Comparison of ENCODE assay signal across 10 cellular contexts in genomic region chr19:2330632-2331284, GRCh38. TPM values are rescaled to one million over a fixed set of nuclear protein-coding genes. Genes with fewer than 3 reads are reported as not detected.
DNase-seq lines count a peak whose midpoint lies in the region; ATAC-seq, FAIRE-seq and TF ChIP-seq lines count a peak whose summit lies in the region.
"Had no signal": no experiment of that assay in that cellular context is flagged by ENCODE, and none has a peak within 500 bp of the region (broad histone marks: within the 10 kb centered on the region; RNA-seq: fewer than 3 reads in every experiment).

No MANE protein-coding gene starts in this region.

- intact Hi-C loops in kidney (cut with DNase I) = no loop called here
- intact Hi-C loops in stomach (cut with DNase I; ENCODE audit: low total_unique reads) = no loop called here

- H3K27me3 ChIP-seq in stomach = no peaks in the 10 kb centered on the region
- H3K27me3 ChIP-seq: SJSA1 had no signal

- H3K36me3 Mint-ChIP-seq in activated T-cell treated with anti-CD3 and anti-CD28 coated beads, Interleukin-2, amount 50 U/mL, for 24 hours (ENCODE audit: low read depth) = peaks cover 44% of the 10 kb centered on the region

- no peaks in the 10 kb centered on the region for H3K9me3 ChIP-seq in kidney (ENCODE audit: control insufficient read depth in 1 of 2, low read length in 2 of 2)
- no peaks in the 10 kb centered on the region for H3K9me3 ChIP-seq in stomach
- H3K9me3 ChIP-seq: SJSA1 had no signal

- peak overlapping the region in 1 of 2 donors; percentile 15 for H3K9ac ChIP-seq in kidney (ENCODE audit: low read length in 2 of 2)

- peak overlapping the region; percentile 97 for H3K4me3 Mint-ChIP-seq in activated T-cell treated with anti-CD3 and anti-CD28 coated beads, Interleukin-2, amount 50 U/mL, for 24 hours

- CTCF ChIA-PET in RWPE1 (lab: Yijun Ruan, JAX) = no interaction called here

- no peaks in the 10 kb centered on the region for H3K27me3 Mint-ChIP-seq in activated T-cell treated with anti-CD3 and anti-CD28 coated beads, Interleukin-2, amount 50 U/mL, for 24 hours

- no peak for DNase-seq in activated T-cell treated with anti-CD3 and anti-CD28 coated beads, Interleukin-2, amount 50 U/mL, for 24 hours
- DNase-seq in activated T-cell treated with anti-CD3 and anti-CD28 coated beads, Interleukin-2, amount 50 U/mL, for 48 hours = no peak
- DNase-seq in RWPE1 (ENCODE audit: low spot score) (no peak), kidney (peak; percentile 75), stomach (peak; percentile 74)
- DNase-seq: amniotic stem cell had no signal

- H3K4me1 ChIP-seq in kidney (ENCODE audit: control insufficient read depth in 1 of 2, insufficient read depth in 1 of 2, low read depth in 1 of 2, low read length in 2 of 2) = peaks cover 21 to 44% of the 10 kb centered on the region in 2 donors
- peaks cover 55 to 80% (median 76%) of the 10 kb centered on the region in 4 donors for H3K4me1 ChIP-seq in stomach

- no peak for FAIRE-seq in kidney (lab: Jason Lieb, UNC)

- no peak for TF ChIP-seq EP300 in stomach (IDR thresholded peaks at IDR 0.05)

- peaks cover 64% of the 10 kb centered on the region for H3K4me1 Mint-ChIP-seq in activated T-cell treated with anti-CD3 and anti-CD28 coated beads, Interleukin-2, amount 50 U/mL, for 24 hours (ENCODE audit: low read depth)

- H3K36me3 ChIP-seq in kidney (ENCODE audit: control insufficient read depth in 1 of 2, insufficient read depth in 2 of 2, low read length in 2 of 2) (no peaks in the 10 kb centered on the region), stomach (peaks cover 0 to 10% (median 5%) of the 10 kb centered on the region in 4 donors)

- peak overlapping the region; percentile 78 for H3K27ac Mint-ChIP-seq in activated T-cell treated with anti-CD3 and anti-CD28 coated beads, Interleukin-2, amount 50 U/mL, for 24 hours

- POLR2A ChIA-PET in RWPE1 (lab: Yijun Ruan, JAX; ENCODE audit: low non-redundant PET) = no interaction called here

- H3K9me3 Mint-ChIP-seq in activated T-cell treated with anti-CD3 and anti-CD28 coated beads, Interleukin-2, amount 50 U/mL, for 24 hours = peaks cover 2% of the 10 kb centered on the region

- TF ChIP-seq CTCF in RWPE1 (conservative IDR thresholded peaks at IDR 0.05; ENCODE audit: low read depth) = no peak
- no peak for TF ChIP-seq CTCF in kidney (IDR thresholded peaks at IDR 0.05; ENCODE audit: borderline replicate concordance, extremely low read depth, insufficient read depth)
- TF ChIP-seq CTCF in stomach (IDR thresholded peaks at IDR 0.05) = no peak

- ATAC-seq in GM21717 (IDR thresholded peaks at IDR 0.05; ENCODE audit: unreplicated experiment) (no peak), GM18868 (IDR thresholded peaks at IDR 0.05; ENCODE audit: unreplicated experiment) (no peak), GM18517 (IDR thresholded peaks at IDR 0.05; ENCODE audit: unreplicated experiment) (no peak)

- peak overlapping the region; percentile 36 for H3K27ac ChIP-seq in RWPE1
- H3K27ac ChIP-seq in kidney (ENCODE audit: low read depth in 2 of 2, low read length in 2 of 2) = peak overlapping the region in 1 of 2 donors; percentile 22
- H3K27ac ChIP-seq in stomach = peak overlapping the region; percentile 57 to 92 (median 72)
- H3K27ac ChIP-seq: SJSA1 had no signal

- TF ChIP-seq POLR2A in stomach (IDR thresholded peaks at IDR 0.05) = no peak

- 32 to 53% (median 38%) methylated on average over 15 to 20 of the region's 20 CpGs for WGBS in stomach, 5 donors

- H3K4me3 ChIP-seq in kidney (ENCODE audit: low read length in 2 of 2) = peak overlapping the region; percentile 24 to 29
- peak overlapping the region in 2 of 4 donors; percentile 1 to 92 for H3K4me3 ChIP-seq in stomach
- H3K4me3 ChIP-seq: SJSA1 had no signal

RNA-seq across cellular contexts. Expression of gene SPPL2B, which starts 2.3 kb away (rescaled TPM):
- total RNA-seq in kidney (94.1 TPM), stomach (100 to 1,000 TPM in 2 of 5 donors, 10 to 100 TPM in 3; 69.3 to 450 (median 97.4) TPM)
- polyA plus RNA-seq in kidney (ENCODE audit: insufficient read depth, low read depth, low replicate concordance) (25.3 TPM), stomach (10 to 100 TPM; 13.6 to 31.4 (median 29.0) TPM)

RNA-seq across cellular contexts. Expression of gene LSM7, which starts 2.4 kb away (rescaled TPM):
- total RNA-seq in kidney = 54.0 TPM
- 160 TPM for polyA plus RNA-seq in kidney (ENCODE audit: insufficient read depth, low read depth, low replicate concordance)
- total RNA-seq in stomach = 10 to 100 TPM in 4 of 5 donors, 1 to 10 TPM in 1; 9.8 to 93.1 (median 17.4) TPM
- 100 to 1,000 TPM; 196 to 332 (median 214) TPM for polyA plus RNA-seq in stomach

RNA-seq across cellular contexts. Expression of gene LINGO3, which starts 22.8 kb away (rescaled TPM):
- total RNA-seq in kidney (0.09 TPM), stomach (not detected)
- polyA plus RNA-seq in kidney (ENCODE audit: insufficient read depth, low read depth, low replicate concordance) (not detected), stomach (not detected)
- total RNA-seq: SJSA1 had no signal

RNA-seq across cellular contexts. Expression of gene TMPRSS9, which starts 29.3 kb away (rescaled TPM):
- total RNA-seq in kidney (not detected), stomach (1 to 10 TPM in 1 of 5 donors, not detected in 4; 1.1 TPM)
- polyA plus RNA-seq in kidney (ENCODE audit: insufficient read depth, low read depth, low replicate concordance) (not detected), stomach (not detected)
- total RNA-seq: SJSA1 had no signal

RNA-seq across cellular contexts. Expression of gene PEAK3, which starts 48.8 kb away (rescaled TPM):
- total RNA-seq in kidney (2.1 TPM), stomach (1 to 10 TPM in 1 of 5 donors, under 1 TPM in 1, not detected in 3; 0.87 to 1.4 TPM)
- polyA plus RNA-seq in kidney (ENCODE audit: insufficient read depth, low read depth, low replicate concordance) (not detected), stomach (under 1 TPM in 2 of 3 donors, not detected in 1; 0.15 to 0.31 TPM)
- total RNA-seq: SJSA1 had no signal

Comparison
In these comparisons a context has a peak if more than half of its experiments do, and no peak if none do; other contexts are left out.
1. DNase-seq: peak in kidney (single experiment) and stomach (single experiment); none in activated T-cell treated with anti-CD3 and anti-CD28 coated beads, Interleukin-2, amount 50 U/mL, for 24 hours (single experiment), activated T-cell treated with anti-CD3 and anti-CD28 coated beads, Interleukin-2, amount 50 U/mL, for 48 hours (0 of 2) and RWPE1 (single experiment).